Comparison of ENCODE assay signal across 1 cellular context in the genomic region with DNA sequence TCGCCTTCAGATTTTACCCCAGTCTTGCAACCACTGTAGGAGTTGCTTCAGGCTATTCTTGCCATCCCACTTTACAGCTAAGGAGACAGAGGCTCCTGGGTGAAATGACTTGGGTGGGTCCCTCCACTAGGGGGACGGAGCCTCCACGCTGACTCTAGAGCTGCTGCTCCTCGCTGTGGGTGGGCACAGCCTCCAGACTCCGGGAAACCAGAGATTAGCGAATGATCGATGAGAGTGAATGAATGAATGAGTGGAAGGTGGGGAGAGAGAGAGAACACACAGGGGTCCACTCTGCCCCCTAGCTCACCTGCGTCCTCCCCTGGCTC.
TF ChIP-seq lines count a peak whose summit lies in the region.

No MANE protein-coding gene starts in this region.

TF ChIP-seq in HCT116, 20 proteins besides CTCF, POLR2A, EP300 and RAD21 (continued from another document):
- TF ChIP-seq, protein P1, sequence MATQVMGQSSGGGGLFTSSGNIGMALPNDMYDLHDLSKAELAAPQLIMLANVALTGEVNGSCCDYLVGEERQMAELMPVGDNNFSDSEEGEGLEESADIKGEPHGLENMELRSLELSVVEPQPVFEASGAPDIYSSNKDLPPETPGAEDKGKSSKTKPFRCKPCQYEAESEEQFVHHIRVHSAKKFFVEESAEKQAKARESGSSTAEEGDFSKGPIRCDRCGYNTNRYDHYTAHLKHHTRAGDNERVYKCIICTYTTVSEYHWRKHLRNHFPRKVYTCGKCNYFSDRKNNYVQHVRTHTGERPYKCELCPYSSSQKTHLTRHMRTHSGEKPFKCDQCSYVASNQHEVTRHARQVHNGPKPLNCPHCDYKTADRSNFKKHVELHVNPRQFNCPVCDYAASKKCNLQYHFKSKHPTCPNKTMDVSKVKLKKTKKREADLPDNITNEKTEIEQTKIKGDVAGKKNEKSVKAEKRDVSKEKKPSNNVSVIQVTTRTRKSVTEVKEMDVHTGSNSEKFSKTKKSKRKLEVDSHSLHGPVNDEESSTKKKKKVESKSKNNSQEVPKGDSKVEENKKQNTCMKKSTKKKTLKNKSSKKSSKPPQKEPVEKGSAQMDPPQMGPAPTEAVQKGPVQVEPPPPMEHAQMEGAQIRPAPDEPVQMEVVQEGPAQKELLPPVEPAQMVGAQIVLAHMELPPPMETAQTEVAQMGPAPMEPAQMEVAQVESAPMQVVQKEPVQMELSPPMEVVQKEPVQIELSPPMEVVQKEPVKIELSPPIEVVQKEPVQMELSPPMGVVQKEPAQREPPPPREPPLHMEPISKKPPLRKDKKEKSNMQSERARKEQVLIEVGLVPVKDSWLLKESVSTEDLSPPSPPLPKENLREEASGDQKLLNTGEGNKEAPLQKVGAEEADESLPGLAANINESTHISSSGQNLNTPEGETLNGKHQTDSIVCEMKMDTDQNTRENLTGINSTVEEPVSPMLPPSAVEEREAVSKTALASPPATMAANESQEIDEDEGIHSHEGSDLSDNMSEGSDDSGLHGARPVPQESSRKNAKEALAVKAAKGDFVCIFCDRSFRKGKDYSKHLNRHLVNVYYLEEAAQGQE (IDR thresholded peaks at IDR 0.05; ENCODE audit: low read depth) = no peak
